1 cellular context compared by ENCODE assay signal in the genomic region with DNA sequence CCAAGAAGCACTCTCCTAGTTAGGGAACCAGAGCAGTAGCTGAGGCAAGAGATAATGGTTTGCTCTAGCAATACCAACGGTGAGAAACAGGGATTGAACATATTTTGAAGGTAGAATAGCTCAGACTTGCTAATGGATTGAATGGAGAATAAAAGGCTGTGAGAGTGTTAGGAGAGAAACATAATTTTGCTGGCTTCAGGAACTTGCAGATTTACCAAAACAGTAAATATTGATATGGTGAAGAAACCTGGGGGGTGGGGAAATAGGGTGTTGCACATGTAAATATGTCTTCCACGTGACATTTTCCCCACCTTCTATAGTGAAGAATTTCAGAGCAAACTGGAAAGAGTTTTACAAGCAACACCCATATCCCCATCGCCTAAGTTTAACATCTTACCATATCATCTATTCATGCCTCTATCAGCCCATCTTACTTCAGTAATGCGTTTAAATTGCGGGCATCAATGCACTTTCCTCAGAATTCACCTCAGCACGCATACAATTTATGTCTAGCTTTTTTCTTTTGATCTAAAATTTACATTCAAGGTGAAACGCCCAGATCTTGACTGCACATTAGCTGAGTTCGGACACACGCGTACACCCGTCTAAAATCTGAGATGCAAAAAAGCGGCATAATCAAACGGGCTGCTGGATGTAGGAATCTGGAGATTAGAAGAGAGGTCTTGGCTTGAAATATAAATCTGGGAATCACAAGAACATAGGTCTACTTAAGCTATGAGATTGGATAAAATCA.
TF ChIP-seq lines count a peak whose summit lies in the region.

No MANE protein-coding gene starts in this region.

TF ChIP-seq in K562, 482 proteins besides CTCF, POLR2A, EP300 and RAD21 (continued from another document):
- no peak for TF ChIP-seq SRSF3 (IDR thresholded peaks at IDR 0.05; ENCODE audit: insufficient read depth, low read length)
- no peak for TF ChIP-seq ZNF75A (CRISPR knock-in tag; IDR thresholded peaks at IDR 0.05)
- TF ChIP-seq HIVEP1 (CRISPR knock-in tag; IDR thresholded peaks at IDR 0.05), result no peak
- TF ChIP-seq BDP1 (IDR thresholded peaks at IDR 0.05; ENCODE audit: insufficient read depth, insufficient read length), result no peak
- TF ChIP-seq CREB3L1 (IDR thresholded peaks at IDR 0.05; ENCODE audit: borderline replicate concordance, low read depth), result no peak
- TF ChIP-seq CCAR2 (IDR thresholded peaks at IDR 0.05; ENCODE audit: low read depth, low read length), result no peak
- TF ChIP-seq CXXC5 (CRISPR knock-in tag; IDR thresholded peaks at IDR 0.05), result no peak
- no peak for TF ChIP-seq TAL1 (IDR thresholded peaks at IDR 0.05)
- TF ChIP-seq KDM5B (IDR thresholded peaks at IDR 0.05; ENCODE audit: insufficient replicate concordance, low read depth, low read length), result peak; percentile 21
- TF ChIP-seq, protein P1, sequence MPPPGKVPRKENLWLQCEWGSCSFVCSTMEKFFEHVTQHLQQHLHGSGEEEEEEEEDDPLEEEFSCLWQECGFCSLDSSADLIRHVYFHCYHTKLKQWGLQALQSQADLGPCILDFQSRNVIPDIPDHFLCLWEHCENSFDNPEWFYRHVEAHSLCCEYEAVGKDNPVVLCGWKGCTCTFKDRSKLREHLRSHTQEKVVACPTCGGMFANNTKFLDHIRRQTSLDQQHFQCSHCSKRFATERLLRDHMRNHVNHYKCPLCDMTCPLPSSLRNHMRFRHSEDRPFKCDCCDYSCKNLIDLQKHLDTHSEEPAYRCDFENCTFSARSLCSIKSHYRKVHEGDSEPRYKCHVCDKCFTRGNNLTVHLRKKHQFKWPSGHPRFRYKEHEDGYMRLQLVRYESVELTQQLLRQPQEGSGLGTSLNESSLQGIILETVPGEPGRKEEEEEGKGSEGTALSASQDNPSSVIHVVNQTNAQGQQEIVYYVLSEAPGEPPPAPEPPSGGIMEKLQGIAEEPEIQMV (tag; conservative IDR thresholded peaks at IDR 0.05; ENCODE audit: low read depth), result no peak
- no peak for TF ChIP-seq CAMTA2 (CRISPR knock-in tag; conservative IDR thresholded peaks at IDR 0.05)
- no peak for TF ChIP-seq TGIF2 (CRISPR knock-in tag; IDR thresholded peaks at IDR 0.05)
- TF ChIP-seq PRPF4 (IDR thresholded peaks at IDR 0.05; ENCODE audit: insufficient read depth, low read depth, low read length, poor library complexity, severe bottlenecking), result no peak
- TF ChIP-seq, protein P2, sequence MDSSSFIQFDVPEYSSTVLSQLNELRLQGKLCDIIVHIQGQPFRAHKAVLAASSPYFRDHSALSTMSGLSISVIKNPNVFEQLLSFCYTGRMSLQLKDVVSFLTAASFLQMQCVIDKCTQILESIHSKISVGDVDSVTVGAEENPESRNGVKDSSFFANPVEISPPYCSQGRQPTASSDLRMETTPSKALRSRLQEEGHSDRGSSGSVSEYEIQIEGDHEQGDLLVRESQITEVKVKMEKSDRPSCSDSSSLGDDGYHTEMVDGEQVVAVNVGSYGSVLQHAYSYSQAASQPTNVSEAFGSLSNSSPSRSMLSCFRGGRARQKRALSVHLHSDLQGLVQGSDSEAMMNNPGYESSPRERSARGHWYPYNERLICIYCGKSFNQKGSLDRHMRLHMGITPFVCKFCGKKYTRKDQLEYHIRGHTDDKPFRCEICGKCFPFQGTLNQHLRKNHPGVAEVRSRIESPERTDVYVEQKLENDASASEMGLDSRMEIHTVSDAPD (CRISPR knock-in tag; IDR thresholded peaks at IDR 0.05), result no peak
- no peak; the same call in 1 of the 2 replicates for TF ChIP-seq RFX7 (CRISPR knock-in tag; IDR thresholded peaks at IDR 0.05)
- TF ChIP-seq TCF7L2 (IDR thresholded peaks at IDR 0.05; ENCODE audit: low read depth, low read length), result no peak
TF ChIP-seq in K562: peak in this region for 8.
